7 cellular contexts compared by ENCODE assay signal in the genomic region with DNA sequence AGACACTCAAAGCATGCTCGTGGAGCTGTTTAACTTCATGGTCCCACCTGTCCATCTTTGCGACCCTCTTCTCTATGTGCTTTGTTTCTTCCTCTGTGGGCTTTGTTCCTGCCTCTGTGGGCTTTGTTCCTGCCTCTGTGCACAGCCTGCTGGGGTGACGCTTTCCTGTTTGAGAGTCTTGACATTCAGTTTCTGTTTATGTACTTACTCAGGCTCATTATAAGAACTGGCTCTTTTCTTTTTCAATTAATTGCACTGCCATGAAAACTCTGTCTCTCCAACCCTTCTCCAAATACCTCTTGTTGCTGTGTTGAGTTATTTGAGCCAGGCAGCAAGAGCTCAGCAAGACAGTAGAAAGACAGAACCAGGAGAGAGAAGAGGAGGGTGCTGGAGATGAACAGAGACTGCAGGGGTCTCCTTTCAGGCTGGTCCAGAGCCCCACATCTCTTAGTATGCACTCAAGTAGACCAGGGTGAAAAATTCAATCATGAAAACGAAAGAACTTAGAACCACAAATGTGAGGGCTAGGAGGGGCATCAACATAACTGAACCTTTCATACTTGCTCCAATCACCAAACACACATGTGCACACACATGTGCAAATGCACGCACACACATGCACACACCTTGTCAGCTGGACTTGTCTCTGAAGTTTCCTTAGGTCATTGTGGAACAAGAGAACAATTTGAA.
DNase-seq lines count a peak whose midpoint lies in the region; ATAC-seq and TF ChIP-seq lines count a peak whose summit lies in the region.

No MANE protein-coding gene starts in this region.

- peak; percentile 84 for ATAC-seq in GM19351 (IDR thresholded peaks at IDR 0.05; ENCODE audit: unreplicated experiment)
- peak; percentile 68 for ATAC-seq in HG03097 (IDR thresholded peaks at IDR 0.05; ENCODE audit: low FRiP score, unreplicated experiment)
- ATAC-seq in activated CD4-positive, CD25-positive, alpha-beta regulatory T cell treated with anti-CD3 and anti-CD28 coated beads, Interleukin-2, amount 50 U/mL, for 24 hours: peak; percentile 91 to 93

- peaks cover 9% of the 10 kb centered on the region for H3K4me1 ChIP-seq in effector memory CD4-positive, alpha-beta T cell (ENCODE audit: control insufficient read depth, insufficient read depth, low read length, poor library complexity, severe bottlenecking)
- peaks cover 3% of the 10 kb centered on the region for H3K4me1 ChIP-seq in suprapubic skin

- H3K36me3 ChIP-seq in effector memory CD4-positive, alpha-beta T cell (ENCODE audit: control insufficient read depth, insufficient read depth, low read length): no peaks in the 10 kb centered on the region
- H3K36me3 ChIP-seq in WERI-Rb-1 (no peaks in the 10 kb centered on the region), suprapubic skin (no peaks in the 10 kb centered on the region)

- TF ChIP-seq CTCF in WERI-Rb-1 (IDR thresholded peaks at IDR 0.05; ENCODE audit: low read depth, low read length) (no peak), suprapubic skin (IDR thresholded peaks at IDR 0.05) (no peak)

- DNase-seq in effector memory CD4-positive, alpha-beta T cell: peak in 1 of 3 donors; percentile 5
- no peak for DNase-seq in WERI-Rb-1
- no peak for DNase-seq in suprapubic skin (ENCODE audit: low spot score in 2 of 2)

- H3K4me3 ChIP-seq in effector memory CD4-positive, alpha-beta T cell (ENCODE audit: insufficient read depth, low read depth, low read length, poor library complexity, severe bottlenecking): no peak overlapping the region
- no peak overlapping the region for H3K4me3 ChIP-seq in skin epidermis
- no peak overlapping the region for H3K4me3 ChIP-seq in WERI-Rb-1 (ENCODE audit: low read depth, low read length)
- no peak overlapping the region for H3K4me3 ChIP-seq in suprapubic skin

- 83% methylated on average over 5 of the region's 5 CpGs for WGBS in suprapubic skin

- TF ChIP-seq POLR2A in suprapubic skin (IDR thresholded peaks at IDR 0.05): no peak

- TF ChIP-seq EP300 in suprapubic skin (IDR thresholded peaks at IDR 0.05): no peak

- no peaks in the 10 kb centered on the region for H3K27me3 ChIP-seq in effector memory CD4-positive, alpha-beta T cell (replicated peaks; ENCODE audit: control insufficient read depth, insufficient read depth, low read length, poor library complexity, severe bottlenecking)
- no peaks in the 10 kb centered on the region for H3K27me3 ChIP-seq in WERI-Rb-1 (ENCODE audit: insufficient read depth, low read depth, severe bottlenecking)
- no peaks in the 10 kb centered on the region for H3K27me3 ChIP-seq in suprapubic skin

- H3K27ac ChIP-seq in effector memory CD4-positive, alpha-beta T cell (ENCODE audit: insufficient read depth, low read length, poor library complexity, severe bottlenecking): peak overlapping the region; percentile 43
- peak overlapping the region in 17 of 21 experiments; percentile 25 to 86 (median 55) for H3K27ac ChIP-seq in skin epidermis
- no peak overlapping the region; the same call in 1 of the 2 replicates for H3K27ac ChIP-seq in WERI-Rb-1
- H3K27ac ChIP-seq in suprapubic skin: no peak overlapping the region

- H3K9me3 ChIP-seq in effector memory CD4-positive, alpha-beta T cell (ENCODE audit: control insufficient read depth, low read length): no peaks in the 10 kb centered on the region
- no peaks in the 10 kb centered on the region for H3K9me3 ChIP-seq in WERI-Rb-1 (ENCODE audit: severe bottlenecking)
- no peaks in the 10 kb centered on the region for H3K9me3 ChIP-seq in suprapubic skin

Comparison
In these comparisons a context has a peak if more than half of its experiments do, and no peak if none do; other contexts are left out.
1. H3K27ac ChIP-seq: peak in effector memory CD4-positive, alpha-beta T cell (single experiment) and skin epidermis (17 of 21); none in WERI-Rb-1 (single experiment) and suprapubic skin (single experiment).
2. Peak in every context shown above with its lines, with median percentiles within 50 percentile points of each other: ATAC-seq.